ENCODE assay signal across 2 cellular contexts in genomic region chr6:82101374-82102114, GRCh38.
TF ChIP-seq lines count a peak whose summit lies in the region.

No MANE protein-coding gene starts in this region.

TF ChIP-seq in HEK293, 187 proteins besides CTCF, POLR2A, EP300 and RAD21 (continues in another document):
- TF ChIP-seq, protein P1, sequence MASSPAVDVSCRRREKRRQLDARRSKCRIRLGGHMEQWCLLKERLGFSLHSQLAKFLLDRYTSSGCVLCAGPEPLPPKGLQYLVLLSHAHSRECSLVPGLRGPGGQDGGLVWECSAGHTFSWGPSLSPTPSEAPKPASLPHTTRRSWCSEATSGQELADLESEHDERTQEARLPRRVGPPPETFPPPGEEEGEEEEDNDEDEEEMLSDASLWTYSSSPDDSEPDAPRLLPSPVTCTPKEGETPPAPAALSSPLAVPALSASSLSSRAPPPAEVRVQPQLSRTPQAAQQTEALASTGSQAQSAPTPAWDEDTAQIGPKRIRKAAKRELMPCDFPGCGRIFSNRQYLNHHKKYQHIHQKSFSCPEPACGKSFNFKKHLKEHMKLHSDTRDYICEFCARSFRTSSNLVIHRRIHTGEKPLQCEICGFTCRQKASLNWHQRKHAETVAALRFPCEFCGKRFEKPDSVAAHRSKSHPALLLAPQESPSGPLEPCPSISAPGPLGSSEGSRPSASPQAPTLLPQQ (tag by site-specific recombination; IDR thresholded peaks at IDR 0.05): peak; percentile 71
- TF ChIP-seq KLF1 (tag by site-specific recombination; IDR thresholded peaks at IDR 0.05) (peak; percentile 55), ZNF2 (tag by site-specific recombination; IDR thresholded peaks at IDR 0.05) (peak; percentile 34; the same call in 1 of the 2 replicates), SP3 (tag by site-specific recombination; IDR thresholded peaks at IDR 0.05) (0 out of 2 replicates have a peak, but pooled peaks have one; percentile 17), ZBTB6 (tag by site-specific recombination; IDR thresholded peaks at IDR 0.05) (peak; percentile 15; the same call in 1 of the 2 replicates), YY1 (tag by site-specific recombination; IDR thresholded peaks at IDR 0.05) (peak; percentile 53), ZNF341 (tag by site-specific recombination; IDR thresholded peaks at IDR 0.05; ENCODE audit: low read depth) (peak; percentile 42; the same call in 1 of the 2 replicates), ZFP69B (tag by site-specific recombination; IDR thresholded peaks at IDR 0.05) (peak; percentile 84; the same call in 1 of the 2 replicates), KLF9 (tag by site-specific recombination; IDR thresholded peaks at IDR 0.05; ENCODE audit: low read depth) (0 out of 2 replicates have a peak, but pooled peaks have one; percentile 31), EGR2 (tag by site-specific recombination; IDR thresholded peaks at IDR 0.05; ENCODE audit: low read depth) (peak; percentile 4; the same call in 1 of the 2 replicates), ZBTB48 (tag by site-specific recombination; IDR thresholded peaks at IDR 0.05) (peak; percentile 72), KLF17 (tag by site-specific recombination; IDR thresholded peaks at IDR 0.05) (0 out of 2 replicates have a peak, but pooled peaks have one; percentile 18), IKZF3 (tag by site-specific recombination; IDR thresholded peaks at IDR 0.05) (peak; percentile 93), GLIS2 (tag by site-specific recombination; IDR thresholded peaks at IDR 0.05) (peak; percentile 77), ZNF335 (tag by site-specific recombination; conservative IDR thresholded peaks at IDR 0.05) (peak; percentile 63), GLIS1 (tag by site-specific recombination; IDR thresholded peaks at IDR 0.05) (0 out of 2 replicates have a peak, but pooled peaks have one; percentile 28), FEZF1 (tag by site-specific recombination; IDR thresholded peaks at IDR 0.05) (peak; percentile 58; the same call in 1 of the 2 replicates)
- TF ChIP-seq, protein P2, sequence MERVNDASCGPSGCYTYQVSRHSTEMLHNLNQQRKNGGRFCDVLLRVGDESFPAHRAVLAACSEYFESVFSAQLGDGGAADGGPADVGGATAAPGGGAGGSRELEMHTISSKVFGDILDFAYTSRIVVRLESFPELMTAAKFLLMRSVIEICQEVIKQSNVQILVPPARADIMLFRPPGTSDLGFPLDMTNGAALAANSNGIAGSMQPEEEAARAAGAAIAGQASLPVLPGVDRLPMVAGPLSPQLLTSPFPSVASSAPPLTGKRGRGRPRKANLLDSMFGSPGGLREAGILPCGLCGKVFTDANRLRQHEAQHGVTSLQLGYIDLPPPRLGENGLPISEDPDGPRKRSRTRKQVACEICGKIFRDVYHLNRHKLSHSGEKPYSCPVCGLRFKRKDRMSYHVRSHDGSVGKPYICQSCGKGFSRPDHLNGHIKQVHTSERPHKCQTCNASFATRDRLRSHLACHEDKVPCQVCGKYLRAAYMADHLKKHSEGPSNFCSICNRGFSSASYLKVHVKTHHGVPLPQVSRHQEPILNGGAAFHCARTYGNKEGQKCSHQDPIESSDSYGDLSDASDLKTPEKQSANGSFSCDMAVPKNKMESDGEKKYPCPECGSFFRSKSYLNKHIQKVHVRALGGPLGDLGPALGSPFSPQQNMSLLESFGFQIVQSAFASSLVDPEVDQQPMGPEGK (tag by site-specific recombination; IDR thresholded peaks at IDR 0.05): 0 out of 2 replicates have a peak, but pooled peaks have one; percentile 21
- TF ChIP-seq, protein P3, sequence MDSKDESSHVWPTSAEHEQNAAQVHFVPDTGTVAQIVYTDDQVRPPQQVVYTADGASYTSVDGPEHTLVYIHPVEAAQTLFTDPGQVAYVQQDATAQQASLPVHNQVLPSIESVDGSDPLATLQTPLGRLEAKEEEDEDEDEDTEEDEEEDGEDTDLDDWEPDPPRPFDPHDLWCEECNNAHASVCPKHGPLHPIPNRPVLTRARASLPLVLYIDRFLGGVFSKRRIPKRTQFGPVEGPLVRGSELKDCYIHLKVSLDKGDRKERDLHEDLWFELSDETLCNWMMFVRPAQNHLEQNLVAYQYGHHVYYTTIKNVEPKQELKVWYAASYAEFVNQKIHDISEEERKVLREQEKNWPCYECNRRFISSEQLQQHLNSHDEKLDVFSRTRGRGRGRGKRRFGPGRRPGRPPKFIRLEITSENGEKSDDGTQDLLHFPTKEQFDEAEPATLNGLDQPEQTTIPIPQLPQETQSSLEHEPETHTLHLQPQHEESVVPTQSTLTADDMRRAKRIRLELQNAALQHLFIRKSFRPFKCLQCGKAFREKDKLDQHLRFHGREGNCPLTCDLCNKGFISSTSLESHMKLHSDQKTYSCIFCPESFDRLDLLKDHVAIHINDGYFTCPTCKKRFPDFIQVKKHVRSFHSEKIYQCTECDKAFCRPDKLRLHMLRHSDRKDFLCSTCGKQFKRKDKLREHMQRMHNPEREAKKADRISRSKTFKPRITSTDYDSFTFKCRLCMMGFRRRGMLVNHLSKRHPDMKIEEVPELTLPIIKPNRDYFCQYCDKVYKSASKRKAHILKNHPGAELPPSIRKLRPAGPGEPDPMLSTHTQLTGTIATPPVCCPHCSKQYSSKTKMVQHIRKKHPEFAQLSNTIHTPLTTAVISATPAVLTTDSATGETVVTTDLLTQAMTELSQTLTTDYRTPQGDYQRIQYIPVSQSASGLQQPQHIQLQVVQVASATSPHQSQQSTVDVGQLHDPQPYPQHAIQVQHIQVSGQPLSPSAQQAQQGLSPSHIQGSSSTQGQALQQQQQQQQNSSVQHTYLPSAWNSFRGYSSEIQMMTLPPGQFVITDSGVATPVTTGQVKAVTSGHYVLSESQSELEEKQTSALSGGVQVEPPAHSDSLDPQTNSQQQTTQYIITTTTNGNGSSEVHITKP (tag by site-specific recombination; IDR thresholded peaks at IDR 0.05): 0 out of 2 replicates have a peak, but pooled peaks have one; percentile 10

TF ChIP-seq in K562, 482 proteins besides CTCF, POLR2A, EP300 and RAD21 (continued from another document):
- TF ChIP-seq RB1 (IDR thresholded peaks at IDR 0.05; ENCODE audit: low read depth): peak; percentile 41; the same call in 1 of the 2 replicates
- peak; percentile 33; the same call in 1 of the 2 replicates for TF ChIP-seq PHF8 (IDR thresholded peaks at IDR 0.05; ENCODE audit: borderline replicate concordance, low read length)
- peak; percentile 56 for TF ChIP-seq TFAP4 (CRISPR knock-in tag; IDR thresholded peaks at IDR 0.05; ENCODE audit: borderline replicate concordance)
- TF ChIP-seq FOXA3 (CRISPR knock-in tag; conservative IDR thresholded peaks at IDR 0.05 in 1 of 2, IDR thresholded peaks at IDR 0.05 in 1 of 2): peak; percentile 90 to 95
- TF ChIP-seq POLR2G (IDR thresholded peaks at IDR 0.05; ENCODE audit: low read depth, low read length): 0 out of 2 replicates have a peak, but pooled peaks have one; percentile 26
- TF ChIP-seq SUPT5H (IDR thresholded peaks at IDR 0.05): 0 out of 2 replicates have a peak, but pooled peaks have one; percentile 27
- peak; percentile 54 for TF ChIP-seq L3MBTL2 (IDR thresholded peaks at IDR 0.05)
- TF ChIP-seq FOXK2 (conservative IDR thresholded peaks at IDR 0.05 in 1 of 2, IDR thresholded peaks at IDR 0.05 in 1 of 2; ENCODE audit: low read depth in 2 of 2): peak; percentile 75 to 81; a peak in 3 of 4 replicates
- peak in 1 of 2 experiments; percentile 32; a peak in 2 of 4 replicates for TF ChIP-seq NRF1 (conservative IDR thresholded peaks at IDR 0.05 in 1 of 2, IDR thresholded peaks at IDR 0.05 in 1 of 2)
- TF ChIP-seq MGA (IDR thresholded peaks at IDR 0.05): peak; percentile 43; the same call in 1 of the 2 replicates
- 0 out of 2 replicates have a peak, but pooled peaks have one; percentile 10 for TF ChIP-seq SOX6 (IDR thresholded peaks at IDR 0.05)
- TF ChIP-seq EP400 (IDR thresholded peaks at IDR 0.05): peak; percentile 74
- TF ChIP-seq CXXC5 (CRISPR knock-in tag; IDR thresholded peaks at IDR 0.05): 0 out of 2 replicates have a peak, but pooled peaks have one; percentile 46
- 0 out of 2 replicates have a peak, but pooled peaks have one; percentile 17 for TF ChIP-seq ZBTB17 (CRISPR knock-in tag; IDR thresholded peaks at IDR 0.05)
- TF ChIP-seq TAF7 (tag; IDR thresholded peaks at IDR 0.05): peak; percentile 78
TF ChIP-seq in K562: peak in this region for 20; not testable (repeated sequence) for 462.
